Comparison of ENCODE assay signal across 24 cellular contexts in genomic region chr3:52841981-52842340, GRCh38. TPM values are rescaled to one million over a fixed set of nuclear protein-coding genes. Genes with fewer than 3 reads are reported as not detected.
DNase-seq lines count a peak whose midpoint lies in the region; ATAC-seq, FAIRE-seq and TF ChIP-seq lines count a peak whose summit lies in the region.
"Had no signal": no experiment of that assay in that cellular context is flagged by ENCODE, and none has a peak within 500 bp of the region (broad histone marks: within the 10 kb centered on the region; RNA-seq: fewer than 3 reads in every experiment).

No MANE protein-coding gene starts in this region.

- POLR2A ChIA-PET in WTC11 (lab: Charles Lee) = interaction anchor here (0.7 kb wide), 1 partner anchor 15 kb away, joined by 3 read pairs; no protein-coding TSS in a partner anchor

- H3K4me3 Mint-ChIP-seq in WTC11 = no peak overlapping the region
- H3K4me3 Mint-ChIP-seq: HFFc6, IgD-negative memory B cell had no signal

- H3K27ac ChIP-seq in kidney (ENCODE audit: low read depth in 2 of 2, low read length in 2 of 2) (no peak overlapping the region), gastrocnemius medialis (peak overlapping the region; percentile 96 to 98 (median 97))
- H3K27ac ChIP-seq: SJCRH30 had no signal

- H3K36me3 ChIP-seq in kidney (ENCODE audit: control insufficient read depth in 1 of 2, insufficient read depth in 2 of 2, low read length in 2 of 2) (peaks cover 19 to 30% of the 10 kb centered on the region in 2 donors), gastrocnemius medialis (no peaks in the 10 kb centered on the region)
- H3K36me3 ChIP-seq: SJCRH30 had no signal

- peak; percentile 50 for DNase-seq in Right ventricle myocardium inferior (ENCODE audit: missing footprints)
- DNase-seq in left ventricle myocardium superior = no peak
- DNase-seq in WTC11 (ENCODE audit: low spot score) = no peak
- DNase-seq in kidney = peak; percentile 43
- DNase-seq in gastrocnemius medialis = peak in 1 of 2 donors; percentile 71
- no peak for DNase-seq in H54 (ENCODE audit: insufficient read length, low spot score)
- no peak for DNase-seq in NAMALWA (ENCODE audit: low spot score)
- DNase-seq: C1 segment of cervical spinal cord, DND-41, GDM1, HFFc6, Kasumi-1, MM.1S, NCI-H1417, NCI-H187 treated with DMSO at 0.1 percent for 48 hours, NCI-H2171, NCI-H446 treated with DMSO at 0.1 percent for 48 hours, RPMI8226, SJCRH30 had no signal

- CTCF ChIA-PET in WTC11 (lab: Charles Lee) = interaction anchor here (0.9 to 1.4 kb wide), 4 partner anchors 49 to 96 kb away, joined by 3 to 6 read pairs (median 4); no protein-coding TSS in a partner anchor

- H3K36me3 Mint-ChIP-seq in WTC11 = peaks cover 10% of the 10 kb centered on the region

- in situ Hi-C loops in gastrocnemius medialis (cut with MboI; ENCODE audit: low sequenced_read_pairs in 4 of 4) = no loop called here

- H3K4me1 Mint-ChIP-seq in WTC11 = no peaks in the 10 kb centered on the region

- no peaks in the 10 kb centered on the region for H3K27me3 Mint-ChIP-seq in WTC11 (ENCODE audit: low read depth)
- H3K27me3 Mint-ChIP-seq: IgD-negative memory B cell had no signal

- FAIRE-seq in kidney (lab: Jason Lieb, UNC) (no peak), H54 (lab: Jason Lieb, UNC) (no peak)
- FAIRE-seq: GM12878, H1 had no signal

- TF ChIP-seq POLR2A in gastrocnemius medialis (IDR thresholded peaks at IDR 0.05) = peak; percentile 7 to 39
- TF ChIP-seq POLR2A in H54 (IDR thresholded peaks at IDR 0.05; ENCODE audit: low read depth, low read length) = no peak

- intact Hi-C loops in Right ventricle myocardium inferior (cut with DNase I) = no loop called here
- intact Hi-C loops in left ventricle myocardium superior (cut with micrococcal nuclease) = no loop called here
- intact Hi-C loops in kidney (cut with DNase I) = no loop called here
- intact Hi-C loops in gastrocnemius medialis (cut with DNase I; ENCODE audit: low total_unique reads) = loop anchor here (2.0 to 10.0 kb wide), 4 partner anchors 387 to 895 kb away; partner anchors contain the start of genes NISCH, TNNC1 and TWF2

- ATAC-seq in Right ventricle myocardium inferior (no peak), left ventricle myocardium superior (no peak), WTC11 (no peak), gastrocnemius medialis (peak in 1 of 2 donors; percentile 25), HG02870 (IDR thresholded peaks at IDR 0.05; ENCODE audit: unreplicated experiment) (no peak)
- ATAC-seq: GM12878 had no signal

- H3K9me3 ChIP-seq in kidney (ENCODE audit: control insufficient read depth in 1 of 2, low read length in 2 of 2) = no peaks in the 10 kb centered on the region
- H3K9me3 ChIP-seq in gastrocnemius medialis = no peaks in the 10 kb centered on the region
- H3K9me3 ChIP-seq: SJCRH30 had no signal

- TF ChIP-seq CTCF in WTC11 (IDR thresholded peaks at IDR 0.05) = no peak
- TF ChIP-seq CTCF in kidney (IDR thresholded peaks at IDR 0.05; ENCODE audit: borderline replicate concordance, extremely low read depth, insufficient read depth) = no peak
- TF ChIP-seq CTCF in gastrocnemius medialis (IDR thresholded peaks at IDR 0.05 in 4 of 5, conservative IDR thresholded peaks at IDR 0.05 in 1 of 5) = no peak

- 0 out of 2 replicates have a peak overlapping the region, but pooled peaks have one; percentile 63 for H3K27ac Mint-ChIP-seq in WTC11
- H3K27ac Mint-ChIP-seq: HFFc6, IgD-negative memory B cell had no signal

- H3K9ac ChIP-seq in kidney (ENCODE audit: low read length in 2 of 2) = no peak overlapping the region

- H3K9me3 Mint-ChIP-seq in WTC11 = no peaks in the 10 kb centered on the region
- H3K9me3 Mint-ChIP-seq: HFFc6, IgD-negative memory B cell had no signal

- H3K4me3 ChIP-seq in kidney (ENCODE audit: low read length in 2 of 2) (no peak overlapping the region), gastrocnemius medialis (peak overlapping the region in 1 of 4 donors; percentile 51)
- H3K4me3 ChIP-seq: GM12878, SJCRH30 had no signal

- H3K4me1 ChIP-seq in kidney (ENCODE audit: control insufficient read depth in 1 of 2, insufficient read depth in 1 of 2, low read depth in 1 of 2, low read length in 2 of 2) = peaks cover 0 to 4% of the 10 kb centered on the region in 2 donors
- H3K4me1 ChIP-seq in gastrocnemius medialis = peaks cover 93 to 96% of the 10 kb centered on the region in 2 donors
- H3K4me1 ChIP-seq: SJCRH30 had no signal

- H3K27me3 ChIP-seq in gastrocnemius medialis = no peaks in the 10 kb centered on the region
- H3K27me3 ChIP-seq: SJCRH30 had no signal

TF ChIP-seq in WTC11, 78 proteins besides CTCF, POLR2A, EP300 and RAD21:
- no peak for TF ChIP-seq ESRRA (CRISPR knock-in tag; IDR thresholded peaks at IDR 0.05; ENCODE audit: borderline replicate concordance)
- no peak for TF ChIP-seq MYBL2 (CRISPR knock-in tag; IDR thresholded peaks at IDR 0.05)
- no peak for TF ChIP-seq CBFB (CRISPR knock-in tag; IDR thresholded peaks at IDR 0.05; ENCODE audit: low read depth)
- no peak for TF ChIP-seq FOXJ3 (CRISPR knock-in tag; IDR thresholded peaks at IDR 0.05; ENCODE audit: borderline replicate concordance)
- TF ChIP-seq E2F5 (CRISPR knock-in tag; IDR thresholded peaks at IDR 0.05) = no peak

RNA-seq across cellular contexts. Expression of gene MUSTN1, which starts 7.1 kb away (rescaled TPM):
- 26.5 TPM for total RNA-seq in Right ventricle myocardium inferior
- 10.9 TPM for total RNA-seq in left ventricle myocardium superior
- total RNA-seq in WTC11 (2021) = 2.7 to 4.2 TPM (median 3.3 TPM) in 3 replicates
- total RNA-seq in kidney = 18.6 TPM
- 47.8 TPM for polyA plus RNA-seq in kidney (ENCODE audit: insufficient read depth, low read depth, low replicate concordance)
- total RNA-seq in gastrocnemius medialis = 1,000 to 10,000 TPM in 1 of 4 donors, 100 to 1,000 TPM in 3; 218 to 2,149 (median 412) TPM
- total RNA-seq: HT-29 had no signal
- polyA plus RNA-seq: IgD-negative memory B cell had no signal

RNA-seq across cellular contexts. Expression of gene ITIH4, which starts 11.5 kb away (rescaled TPM):
- total RNA-seq in Right ventricle myocardium inferior (5.0 TPM), left ventricle myocardium superior (4.1 TPM), WTC11 (2021) (2.4 to 6.2 TPM (median 3.9 TPM) in 3 replicates), kidney (15.4 TPM), gastrocnemius medialis (10 to 100 TPM in 3 of 4 donors, 1 to 10 TPM in 1; 3.5 to 20.4 (median 12.7) TPM)
- 12.9 TPM for polyA plus RNA-seq in kidney (ENCODE audit: insufficient read depth, low read depth, low replicate concordance)
- total RNA-seq: HT-29, SJCRH30 had no signal
- polyA plus RNA-seq: IgD-negative memory B cell had no signal

RNA-seq across cellular contexts. Expression of gene ITIH3, which starts 47.4 kb away (rescaled TPM):
- 0.43 TPM for total RNA-seq in Right ventricle myocardium inferior
- not detected for total RNA-seq in left ventricle myocardium superior
- total RNA-seq in WTC11 (2021) = 0.23 to 0.37 TPM (median 0.25 TPM) in 3 replicates
- 2.3 TPM for total RNA-seq in kidney
- polyA plus RNA-seq in kidney (ENCODE audit: insufficient read depth, low read depth, low replicate concordance) = 2.1 TPM
- total RNA-seq in gastrocnemius medialis = 1 to 10 TPM in 2 of 4 donors, under 1 TPM in 2; 0.66 to 3.1 (median 1.5) TPM
- total RNA-seq: H1, HT-29, SJCRH30 had no signal
- polyA plus RNA-seq: H1, IgD-negative memory B cell had no signal

RNA-seq across cellular contexts. Expression of gene STIMATE, which starts 55.4 kb away (rescaled TPM):
- total RNA-seq in Right ventricle myocardium inferior = 9.0 TPM
- 9.0 TPM for total RNA-seq in left ventricle myocardium superior
- total RNA-seq in WTC11 (2021) = 27.1 to 35.5 TPM (median 28.4 TPM) in 3 replicates
- 21.4 TPM for total RNA-seq in kidney
- 23.3 TPM for polyA plus RNA-seq in kidney (ENCODE audit: insufficient read depth, low read depth, low replicate concordance)
- 10 to 100 TPM; 20.6 to 64.6 (median 27.8) TPM for total RNA-seq in gastrocnemius medialis

Comparison
In these comparisons a context has a peak if more than half of its experiments do, and no peak if none do; other contexts are left out.
1. DNase-seq: peak in Right ventricle myocardium inferior (single experiment) and kidney (single experiment); none in left ventricle myocardium superior (single experiment), WTC11 (single experiment), H54 (single experiment) and NAMALWA (single experiment).
2. H3K27ac ChIP-seq: peak in gastrocnemius medialis (4 of 4); none in kidney (0 of 2).